25 cellular contexts compared by ENCODE assay signal in the genomic region with DNA sequence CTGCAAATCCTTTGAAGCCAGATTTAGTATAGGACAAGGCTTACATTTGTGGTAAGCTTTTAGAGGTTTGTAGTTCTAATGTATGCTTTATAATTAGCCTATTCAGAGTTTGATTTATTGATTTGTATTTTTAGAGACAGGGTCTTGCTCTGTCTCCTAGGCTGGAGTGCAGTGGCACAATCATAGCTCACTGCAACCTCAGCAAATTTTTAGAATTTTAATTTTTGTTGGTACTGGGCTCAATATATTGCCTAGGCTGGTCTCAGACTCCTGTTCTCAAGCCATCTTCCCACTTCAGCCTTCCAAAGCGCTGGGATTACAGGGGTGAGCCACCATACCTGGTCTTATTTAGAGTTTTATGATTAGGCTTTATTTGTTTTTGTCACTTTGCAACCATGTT. TPM values are rescaled to one million over a fixed set of nuclear protein-coding genes. Genes with fewer than 3 reads are reported as not detected.
DNase-seq lines count a peak whose midpoint lies in the region; TF ChIP-seq lines count a peak whose summit lies in the region.
"Had no signal": no experiment of that assay in that cellular context is flagged by ENCODE, and none has a peak within 500 bp of the region (broad histone marks: within the 10 kb centered on the region; RNA-seq: fewer than 3 reads in every experiment).

No MANE protein-coding gene starts in this region.

- whole genome bisulfite sequencing in endodermal cell (ENCODE audit: insufficient coverage in 1 of 2, insufficient read length in 1 of 2), 2 experiments = 91 to 100% methylated on average over 1 of the region's 1 CpG

- no peaks in the 10 kb centered on the region for H3K27me3 ChIP-seq in BLaER1
- H3K27me3 ChIP-seq in Loucy (ENCODE audit: insufficient read depth, low read length, poor library complexity, severe bottlenecking) = no peaks in the 10 kb centered on the region
- H3K27me3 ChIP-seq in endodermal cell (ENCODE audit: control insufficient read depth, insufficient read depth, low read length, poor library complexity, severe bottlenecking) = no peaks in the 10 kb centered on the region
- H3K27me3 ChIP-seq: sigmoid colon had no signal

- peak overlapping the region; percentile 50 for H3K27ac Mint-ChIP-seq in T-helper 1 cell treated with Interleukin-12 subunit alpha and Interleukin-12 subunit beta and Interleukin-4 antibody, amounts not matched to agents 30 μg/mL and 1 μg/mL, for 36 hours
- H3K27ac Mint-ChIP-seq in endodermal cell = peak overlapping the region; percentile 9
- H3K27ac Mint-ChIP-seq: activated naive CD4-positive, alpha-beta T cell treated with anti-CD3 and anti-CD28 coated beads, Interleukin-2, amount 50 U/mL, for 24 hours; progenitor cell of endocrine pancreas had no signal

- H3K4me3 Mint-ChIP-seq in T-helper 1 cell treated with Interleukin-12 subunit alpha and Interleukin-12 subunit beta and Interleukin-4 antibody, amounts not matched to agents 30 μg/mL and 1 μg/mL, for 36 hours = peak overlapping the region; percentile 4
- H3K4me3 Mint-ChIP-seq in endodermal cell = no peak overlapping the region
- H3K4me3 Mint-ChIP-seq: activated naive CD4-positive, alpha-beta T cell treated with anti-CD3 and anti-CD28 coated beads, Interleukin-2, amount 50 U/mL, for 24 hours; activated T-cell treated with anti-CD3 and anti-CD28 coated beads, Interleukin-2, amount 50 U/mL, for 4 hours; central memory CD8-positive, alpha-beta T cell had no signal

- H3F3A ChIP-seq in Loucy (ENCODE audit: low read depth) = peaks cover 5% of the 10 kb centered on the region; the same call in 1 of the 2 replicates

- H3K9ac ChIP-seq in BLaER1 (no peak overlapping the region), Loucy (ENCODE audit: low read depth, low read length, poor library complexity, severe bottlenecking) (peak overlapping the region; percentile 59), endodermal cell (ENCODE audit: extremely low read depth, low read length, poor library complexity, severe bottlenecking) (no peak overlapping the region)

- DNase-seq in T-helper 1 cell (no peak), endodermal cell (no peak), NCI-H2171 (lab: John Stamatoyannopoulos, UW) (no peak), EL (no peak), GM03348 (ENCODE audit: low spot score) (no peak)
- DNase-seq: activated T-cell treated with anti-CD3 and anti-CD28 coated beads, Interleukin-2, amount 50 U/mL, for 4 hours; dermis blood vessel endothelial cell; kidney; NCI-H1092; NCI-H1930; NCI-H226; RPMI8226; sigmoid colon; trophoblast cell had no signal

- H4K20me1 ChIP-seq in BLaER1 (no peaks in the 10 kb centered on the region), Loucy (ENCODE audit: insufficient read depth, low read length, poor library complexity, severe bottlenecking) (no peaks in the 10 kb centered on the region)

- peaks cover 24% of the 10 kb centered on the region for H3K4me1 Mint-ChIP-seq in T-helper 1 cell treated with Interleukin-12 subunit alpha and Interleukin-12 subunit beta and Interleukin-4 antibody, amounts not matched to agents 30 μg/mL and 1 μg/mL, for 36 hours (ENCODE audit: low read depth)
- peaks cover 30% of the 10 kb centered on the region for H3K4me1 Mint-ChIP-seq in endodermal cell

- H3K4me2 ChIP-seq in BLaER1 = peak overlapping the region; percentile 54
- peak overlapping the region; percentile 56 for H3K4me2 ChIP-seq in Loucy (ENCODE audit: low read depth, low read length, poor library complexity, severe bottlenecking)

- no peaks in the 10 kb centered on the region for H3K9me2 ChIP-seq in Loucy (replicated peaks; ENCODE audit: low read depth, low read length)

- H3K4me1 ChIP-seq in BLaER1 (peaks cover 26% of the 10 kb centered on the region), Loucy (ENCODE audit: insufficient read depth, low read length, poor library complexity, severe bottlenecking) (peaks cover 26% of the 10 kb centered on the region), endodermal cell (ENCODE audit: control insufficient read depth, insufficient read depth, low read length) (peaks cover 14% of the 10 kb centered on the region)
- H3K4me1 ChIP-seq: HAP-1 had no signal

- H3K36me3 ChIP-seq in BLaER1 = peaks cover 37% of the 10 kb centered on the region
- H3K36me3 ChIP-seq in Loucy (ENCODE audit: insufficient read depth, low read length) = peaks cover 19% of the 10 kb centered on the region; the same call in 1 of the 2 replicates
- peaks cover 41% of the 10 kb centered on the region for H3K36me3 ChIP-seq in endodermal cell (ENCODE audit: control insufficient read depth, insufficient read depth, low read length)

- H2AFZ ChIP-seq in Loucy (ENCODE audit: low read length) = no peak overlapping the region

- H3K27ac ChIP-seq in BLaER1 (0 out of 2 replicates have a peak overlapping the region, but pooled peaks have one; percentile 24), endodermal cell (ENCODE audit: low read depth, low read length) (no peak overlapping the region)
- H3K27ac ChIP-seq: 22Rv1, sigmoid colon, VCaP had no signal

- no peaks in the 10 kb centered on the region for H3K27me3 Mint-ChIP-seq in T-helper 1 cell treated with Interleukin-12 subunit alpha and Interleukin-12 subunit beta and Interleukin-4 antibody, amounts not matched to agents 30 μg/mL and 1 μg/mL, for 36 hours (ENCODE audit: low read depth)
- H3K27me3 Mint-ChIP-seq in endodermal cell (ENCODE audit: insufficient read depth) = no peaks in the 10 kb centered on the region
- H3K27me3 Mint-ChIP-seq: activated naive CD4-positive, alpha-beta T cell treated with anti-CD3 and anti-CD28 coated beads, Interleukin-2, amount 50 U/mL, for 24 hours; central memory CD8-positive, alpha-beta T cell; progenitor cell of endocrine pancreas had no signal

- TF ChIP-seq CTCF in Loucy (conservative IDR thresholded peaks at IDR 0.05; ENCODE audit: low read length) (no peak), endodermal cell (conservative IDR thresholded peaks at IDR 0.05) (no peak)

- H3K9me3 Mint-ChIP-seq in T-helper 1 cell treated with Interleukin-12 subunit alpha and Interleukin-12 subunit beta and Interleukin-4 antibody, amounts not matched to agents 30 μg/mL and 1 μg/mL, for 36 hours = no peaks in the 10 kb centered on the region
- no peaks in the 10 kb centered on the region for H3K9me3 Mint-ChIP-seq in endodermal cell
- H3K9me3 Mint-ChIP-seq: activated naive CD4-positive, alpha-beta T cell treated with anti-CD3 and anti-CD28 coated beads, Interleukin-2, amount 50 U/mL, for 24 hours; activated T-cell treated with anti-CD3 and anti-CD28 coated beads, Interleukin-2, amount 50 U/mL, for 4 hours; central memory CD8-positive, alpha-beta T cell had no signal

- no peak overlapping the region for H3K4me3 ChIP-seq in BLaER1
- H3K4me3 ChIP-seq in Loucy (ENCODE audit: low read length, poor library complexity, severe bottlenecking) = peak overlapping the region; percentile 46
- H3K4me3 ChIP-seq in endodermal cell (ENCODE audit: low read length) = no peak overlapping the region
- H3K4me3 ChIP-seq: HAP-1, sigmoid colon had no signal

- H3K9me3 ChIP-seq in BLaER1 (no peaks in the 10 kb centered on the region), Loucy (ENCODE audit: insufficient read depth, low read depth, low read length) (no peaks in the 10 kb centered on the region), endodermal cell (ENCODE audit: control insufficient read depth, low read length) (no peaks in the 10 kb centered on the region)
- H3K9me3 ChIP-seq: HAP-1, sigmoid colon had no signal

- H3K36me3 Mint-ChIP-seq in T-helper 1 cell treated with Interleukin-12 subunit alpha and Interleukin-12 subunit beta and Interleukin-4 antibody, amounts not matched to agents 30 μg/mL and 1 μg/mL, for 36 hours (ENCODE audit: low read depth) = peaks cover 28% of the 10 kb centered on the region
- peaks cover 29% of the 10 kb centered on the region for H3K36me3 Mint-ChIP-seq in endodermal cell (ENCODE audit: low read depth)

- no peaks in the 10 kb centered on the region; the same call in 1 of the 2 replicates for H3K79me2 ChIP-seq in Loucy (ENCODE audit: insufficient read depth, low read length)

RNA-seq across cellular contexts. Expression of a gene that starts 4.5 kb away (rescaled TPM):
- total RNA-seq in endodermal cell = 1 to 10 TPM in 1 of 2 donors, under 1 TPM in 1; 0.15 to 1.0 TPM
- 0.53 TPM for polyA plus RNA-seq in endodermal cell (2013, experiment 1 of 2)
- 1.4 TPM for polyA plus RNA-seq in endodermal cell (2013, experiment 2 of 2)
- total RNA-seq: activated T-cell treated with anti-CD3 and anti-CD28 coated beads, Interleukin-2, amount 50 U/mL, for 4 hours; dermis blood vessel endothelial cell; kidney; mononuclear cell; sigmoid colon; T-helper 2 cell treated with Interferon-gamma antibody and Interleukin-4, amounts not matched to agents 100 ng/mL and 5 ng/mL, for 36 hours had no signal
